In the genomic region with DNA sequence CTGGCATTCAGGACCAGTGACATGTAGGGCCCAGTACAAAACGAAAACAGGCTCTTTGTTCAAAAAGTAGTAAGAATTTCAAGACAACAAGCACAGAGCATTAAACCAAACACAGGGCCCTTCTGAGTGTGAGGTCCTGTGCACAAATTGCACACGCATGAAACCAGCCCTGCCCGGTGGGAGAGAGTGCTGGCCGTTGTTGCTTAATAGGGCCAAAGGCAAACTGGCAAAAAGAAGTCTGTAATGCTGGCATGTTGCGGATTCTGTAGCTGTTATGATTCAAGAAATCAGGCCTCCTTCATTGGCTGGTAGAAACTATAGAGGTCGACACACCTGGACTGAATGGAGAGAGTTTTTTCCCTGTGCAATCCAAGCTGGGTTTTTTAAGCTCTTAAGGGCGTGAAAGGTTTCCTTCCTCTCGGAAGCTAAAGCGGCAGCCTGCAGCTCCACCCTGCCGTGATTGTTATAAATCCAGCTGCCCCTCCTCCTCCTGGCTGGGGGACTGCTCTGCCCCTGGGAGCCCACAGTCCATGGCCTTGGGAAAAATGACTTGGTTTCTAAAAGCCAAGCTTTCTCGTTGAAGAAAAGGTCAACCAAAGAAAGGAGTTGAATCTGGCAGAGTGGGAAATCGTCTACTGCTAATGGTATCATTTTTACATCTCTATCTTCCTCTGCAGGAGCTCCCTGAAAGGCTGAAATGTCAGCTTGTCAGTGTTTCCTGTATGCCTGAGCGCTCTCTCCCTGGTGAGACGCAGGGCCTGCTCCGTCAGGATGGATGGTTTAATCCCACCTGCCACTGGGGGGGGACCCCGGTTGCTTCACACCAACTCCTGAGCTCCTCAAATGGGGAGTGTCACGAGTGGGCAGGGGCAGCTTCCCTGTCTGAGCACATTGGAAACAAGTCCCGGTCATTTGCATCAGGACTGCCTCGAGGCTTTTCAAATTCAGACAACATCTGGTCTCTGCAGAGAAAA, we compare ENCODE assay signal across 12 cellular contexts.
DNase-seq lines count a peak whose midpoint lies in the region; ATAC-seq and TF ChIP-seq lines count a peak whose summit lies in the region.
"Had no signal": no experiment of that assay in that cellular context is flagged by ENCODE, and none has a peak within 500 bp of the region (broad histone marks: within the 10 kb centered on the region; RNA-seq: fewer than 3 reads in every experiment).

No MANE protein-coding gene starts in this region.

- no peak overlapping the region for H3K4me3 ChIP-seq in mucosa of descending colon

- peak; percentile 84 for ATAC-seq in mucosa of descending colon

- TF ChIP-seq CTCF in mucosa of descending colon (IDR thresholded peaks at IDR 0.05): no peak

- H3K9me3 ChIP-seq in mucosa of descending colon: no peaks in the 10 kb centered on the region

- intact Hi-C loops in mucosa of descending colon (cut with DNase I, micrococcal nuclease): no loop called here

- DNase-seq in DMS153 (lab: John Stamatoyannopoulos, UW) (peak; percentile 10), NCI-H2107 treated with DMSO at 0.1 percent for 48 hours (lab: John Stamatoyannopoulos, UW; ENCODE audit: unreplicated experiment) (peak; percentile 62), ecto neural progenitor cell (ENCODE audit: low spot score) (peak; percentile 61), mucosa of descending colon (peak in 2 of 3 donors; percentile 49 to 57), amniotic stem cell (lab: John Stamatoyannopoulos, UW) (no peak), pons (ENCODE audit: low spot score) (no peak)
- DNase-seq in NK-92 treated with Interleukin-12 subunit alpha and Interleukin-12 subunit beta, amount 100 ng/mL, for 24 hours (lab: John Stamatoyannopoulos, UW): no peak
- no peak for DNase-seq in activated CD8-positive, alpha-beta memory T cell treated with anti-CD3 and anti-CD28 coated beads, Interleukin-2, amount 50 U/mL, for 48 hours
- DNase-seq: activated T-cell treated with anti-CD3 and anti-CD28 coated beads, Interleukin-2, amount 50 U/mL, for 1 hour; GOT3; NCI-H2081 treated with DMSO at 0.1 percent for 48 hours; stimulated activated CD4-positive, alpha-beta T cell treated with anti-CD3 and anti-CD28 coated beads, Interleukin-15, amount 100 ng/mL, for 24 hours had no signal

- H3K36me3 ChIP-seq in mucosa of descending colon (ENCODE audit: low read depth): no peaks in the 10 kb centered on the region

- H3K4me1 ChIP-seq in mucosa of descending colon (ENCODE audit: low read depth): peaks cover 11% of the 10 kb centered on the region

Comparison
In these comparisons a context has a peak if more than half of its experiments do, and no peak if none do; other contexts are left out.
1. DNase-seq: peak in DMS153 (single experiment), NCI-H2107 treated with DMSO at 0.1 percent for 48 hours (single experiment), ecto neural progenitor cell (single experiment) and mucosa of descending colon (2 of 3); none in amniotic stem cell (single experiment), NK-92 treated with Interleukin-12 subunit alpha and Interleukin-12 subunit beta, amount 100 ng/mL, for 24 hours (single experiment), activated CD8-positive, alpha-beta memory T cell treated with anti-CD3 and anti-CD28 coated beads, Interleukin-2, amount 50 U/mL, for 48 hours (single experiment) and pons (single experiment).